ENCODE assay signal across 20 cellular contexts in the genomic region with DNA sequence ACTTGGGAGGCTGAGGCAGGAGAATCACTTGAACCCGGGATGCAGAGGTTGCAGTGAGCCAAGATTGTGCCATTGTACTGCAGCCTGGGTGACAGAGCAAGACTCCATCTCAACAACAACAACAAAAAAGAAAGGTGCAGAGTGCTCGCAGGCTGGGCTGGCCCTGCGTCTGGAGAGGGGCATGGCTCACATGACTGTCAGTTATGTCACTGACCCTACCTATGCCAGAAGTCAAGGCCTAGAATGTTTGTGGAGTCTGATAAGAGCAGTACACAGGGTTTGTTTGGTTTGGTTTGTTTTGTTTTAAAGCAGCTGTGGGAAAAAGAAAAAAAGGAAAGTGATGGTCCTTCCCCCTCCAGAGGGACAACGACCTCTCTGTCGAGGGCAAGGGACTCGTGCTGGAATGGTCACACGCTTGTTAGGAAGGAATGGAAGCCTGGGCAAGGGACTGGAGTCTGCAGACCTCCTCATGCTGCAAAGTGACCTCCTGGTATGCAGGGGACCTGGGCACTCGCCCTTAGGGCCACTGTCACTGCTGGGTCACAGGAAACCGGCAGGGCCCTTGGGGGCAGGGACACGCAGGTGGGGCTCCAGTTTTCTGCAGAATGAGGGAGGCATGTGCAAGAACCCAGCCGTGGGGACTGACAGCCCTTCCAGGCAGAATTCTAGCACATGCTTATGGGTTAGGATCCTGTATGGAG. TPM values are rescaled to one million over a fixed set of nuclear protein-coding genes. Genes with fewer than 3 reads are reported as not detected.
"Had no signal": no experiment of that assay in that cellular context is flagged by ENCODE, and none has a peak within 500 bp of the region (broad histone marks: within the 10 kb centered on the region; RNA-seq: fewer than 3 reads in every experiment).

No MANE protein-coding gene starts in this region.

- H3K4me3 Mint-ChIP-seq: activated CD4-positive, alpha-beta memory T cell treated with anti-CD3 and anti-CD28 coated beads for 36 hours; activated CD4-positive, alpha-beta T cell treated with anti-CD3 and anti-CD28 coated beads for 36 hours; activated naive CD8-positive, alpha-beta T cell treated with anti-CD3 and anti-CD28 coated beads for 36 hours; activated T-helper 1 cell treated with anti-CD3 and anti-CD28 coated beads, Interleukin-12 subunit alpha, Interleukin-12 subunit beta, Interleukin-2, Interleukin-4 antibody, amounts not matched to agents 30 ng/mL and 10 ng/mL and 1 ng/mL, durations not matched to agents 14 hours and 24 hours and 36 hours; stimulated activated naive B cell treated with anti-CD40 and anti-IgM and Interleukin-4, amounts not matched to agents 10 μg/mL and 1 μg/mL and 100 μg/mL, for 72 hours had no signal

- H3K4me3 ChIP-seq: dorsolateral prefrontal cortex, hepatocyte, spleen, thoracic aorta had no signal

- H3K9me3 Mint-ChIP-seq: activated CD4-positive, alpha-beta memory T cell treated with anti-CD3 and anti-CD28 coated beads for 36 hours; activated naive CD8-positive, alpha-beta T cell treated with anti-CD3 and anti-CD28 coated beads for 36 hours; activated T-helper 1 cell treated with anti-CD3 and anti-CD28 coated beads, Interleukin-12 subunit alpha, Interleukin-12 subunit beta, Interleukin-2, Interleukin-4 antibody, amounts not matched to agents 30 ng/mL and 10 ng/mL and 1 ng/mL, durations not matched to agents 14 hours and 24 hours and 36 hours; stimulated activated naive B cell treated with anti-CD40 and anti-IgM and Interleukin-4, amounts not matched to agents 10 μg/mL and 1 μg/mL and 100 μg/mL, for 72 hours had no signal

- H3K4me1 ChIP-seq: foreskin keratinocyte had no signal

- H3K27ac ChIP-seq: dorsolateral prefrontal cortex, foreskin keratinocyte, hepatocyte, spleen, thoracic aorta had no signal

- H3K9me3 ChIP-seq: spleen, thoracic aorta had no signal

- H3K4me2 ChIP-seq: hepatocyte had no signal

- H3K79me2 ChIP-seq: hepatocyte had no signal

- H3K36me3 ChIP-seq: spleen, thoracic aorta had no signal

- H2AFZ ChIP-seq: hepatocyte had no signal

- H3K27ac Mint-ChIP-seq: activated CD4-positive, alpha-beta memory T cell treated with anti-CD3 and anti-CD28 coated beads for 36 hours; activated CD4-positive, alpha-beta T cell treated with anti-CD3 and anti-CD28 coated beads for 36 hours; activated naive CD8-positive, alpha-beta T cell treated with anti-CD3 and anti-CD28 coated beads for 36 hours; activated T-helper 1 cell treated with anti-CD3 and anti-CD28 coated beads, Interleukin-12 subunit alpha, Interleukin-12 subunit beta, Interleukin-2, Interleukin-4 antibody, amounts not matched to agents 30 ng/mL and 10 ng/mL and 1 ng/mL, durations not matched to agents 14 hours and 24 hours and 36 hours; stimulated activated naive B cell treated with anti-CD40 and anti-IgM and Interleukin-4, amounts not matched to agents 10 μg/mL and 1 μg/mL and 100 μg/mL, for 72 hours had no signal

- H3K27me3 Mint-ChIP-seq: activated CD4-positive, alpha-beta memory T cell treated with anti-CD3 and anti-CD28 coated beads for 36 hours; activated CD4-positive, alpha-beta T cell treated with anti-CD3 and anti-CD28 coated beads for 36 hours; activated naive CD8-positive, alpha-beta T cell treated with anti-CD3 and anti-CD28 coated beads for 36 hours had no signal

- H3K36me3 Mint-ChIP-seq: activated CD4-positive, alpha-beta memory T cell treated with anti-CD3 and anti-CD28 coated beads for 36 hours; activated naive CD8-positive, alpha-beta T cell treated with anti-CD3 and anti-CD28 coated beads for 36 hours had no signal

- DNase-seq: activated CD4-positive, alpha-beta memory T cell treated with anti-CD3 and anti-CD28 coated beads for 36 hours; activated CD4-positive, alpha-beta T cell treated with anti-CD3 and anti-CD28 coated beads for 36 hours; activated naive CD8-positive, alpha-beta T cell treated with anti-CD3 and anti-CD28 coated beads for 36 hours; activated T-cell treated with anti-CD3 and anti-CD28 coated beads for 4 hours; amygdala; dorsolateral prefrontal cortex; foreskin keratinocyte; mammary epithelial cell; midbrain; spleen; stimulated activated CD4-positive, alpha-beta T cell treated with anti-CD3 and anti-CD28 coated beads, Interleukin-4, amount 100 ng/mL, for 4 hours; stimulated activated naive B cell treated with anti-CD40 and anti-IgM and Interleukin-4, amounts not matched to agents 10 μg/mL and 1 μg/mL and 100 μg/mL, for 72 hours; T-helper 2 cell had no signal

- ATAC-seq: activated CD4-positive, alpha-beta T cell treated with anti-CD3 and anti-CD28 coated beads for 36 hours; foreskin keratinocyte; stimulated activated naive B cell treated with anti-CD40 and anti-IgM and Interleukin-4, amounts not matched to agents 10 μg/mL and 1 μg/mL and 100 μg/mL, for 72 hours had no signal

- H3K27me3 ChIP-seq: dorsolateral prefrontal cortex, hepatocyte, spleen had no signal

RNA-seq across cellular contexts. Expression of gene NECAB2, which starts 25.1 kb away (rescaled TPM):
- total RNA-seq: activated CD4-positive, alpha-beta memory T cell treated with anti-CD3 and anti-CD28 coated beads for 36 hours; activated CD4-positive, alpha-beta T cell treated with anti-CD3 and anti-CD28 coated beads for 36 hours; activated naive CD8-positive, alpha-beta T cell treated with anti-CD3 and anti-CD28 coated beads for 36 hours; activated T-helper 1 cell treated with anti-CD3 and anti-CD28 coated beads, Interleukin-12 subunit alpha, Interleukin-12 subunit beta, Interleukin-2, Interleukin-4 antibody, amounts not matched to agents 30 ng/mL and 10 ng/mL and 1 ng/mL, durations not matched to agents 14 hours and 24 hours and 36 hours; epithelial cell of proximal tubule; foreskin keratinocyte; hepatocyte; osteocyte; renal cortical epithelial cell; thoracic aorta; ureter had no signal
- polyA plus RNA-seq: foreskin keratinocyte had no signal
